11 cellular contexts compared by ENCODE assay signal in the genomic region with DNA sequence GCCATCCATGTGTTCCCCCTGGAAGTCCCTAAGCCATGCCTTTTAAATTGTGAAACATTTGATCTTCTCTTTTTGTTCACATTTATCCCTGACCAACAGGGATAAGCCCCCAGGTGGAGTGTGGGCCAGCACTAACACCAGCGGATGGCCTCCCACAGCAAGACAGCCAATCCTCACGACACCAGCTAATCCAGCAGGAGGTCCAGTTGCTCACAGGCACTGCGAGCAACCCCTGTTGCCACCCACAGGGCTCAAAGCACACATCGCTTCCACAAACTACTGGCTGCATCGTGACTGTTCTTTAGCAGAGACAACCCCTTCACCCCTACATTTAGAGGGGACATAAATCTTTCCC. TPM values are rescaled to one million over a fixed set of nuclear protein-coding genes. Genes with fewer than 3 reads are reported as not detected.
DNase-seq lines count a peak whose midpoint lies in the region; ATAC-seq, FAIRE-seq and TF ChIP-seq lines count a peak whose summit lies in the region.
"Had no signal": no experiment of that assay in that cellular context is flagged by ENCODE, and none has a peak within 500 bp of the region (broad histone marks: within the 10 kb centered on the region; RNA-seq: fewer than 3 reads in every experiment).

No MANE protein-coding gene starts in this region.

- H3K4me1 Mint-ChIP-seq in activated T-cell treated with anti-CD3 and anti-CD28 coated beads, Interleukin-2, amount 50 U/mL, for 24 hours (ENCODE audit: low read depth), result peaks cover 53% of the 10 kb centered on the region
- peaks cover 55 to 71% (median 59%) of the 10 kb centered on the region in 3 donors for H3K4me1 Mint-ChIP-seq in T-cell
- peaks cover 29% of the 10 kb centered on the region for H3K4me1 Mint-ChIP-seq in endothelial cell (ENCODE audit: unreplicated experiment)

- H3K36me3 ChIP-seq in small intestine (ENCODE audit: control insufficient read depth in 2 of 2, insufficient read depth in 2 of 2, low read length in 2 of 2), result peaks cover 8 to 29% of the 10 kb centered on the region in 2 donors

- CTCF ChIA-PET in T-cell (lab: Charles Lee), result interaction anchor here in 1 of 2 donors (1.0 to 1.9 kb wide), 5 partner anchors 49 to 438 kb away, joined by 3 to 12 read pairs (median 4); partner anchors contain the start of genes APOA5 and SIDT2

- peak overlapping the region; percentile 99 for H3K27ac Mint-ChIP-seq in activated T-cell treated with anti-CD3 and anti-CD28 coated beads, Interleukin-2, amount 50 U/mL, for 24 hours
- H3K27ac Mint-ChIP-seq in T-cell (peak overlapping the region; percentile 95 to 99), endothelial cell (ENCODE audit: unreplicated experiment) (no peak overlapping the region)

- H3K4me1 ChIP-seq in small intestine (ENCODE audit: control insufficient read depth in 2 of 2, insufficient read depth in 1 of 2, low read depth in 1 of 2, low read length in 1 of 2), result peaks cover 6 to 9% of the 10 kb centered on the region in 2 donors

- WGBS in small intestine, 3 donors, result 82 to 85% (median 83%) methylated on average over 5 of the region's 5 CpGs

- no peak for DNase-seq in activated T-cell treated with anti-CD3 and anti-CD28 coated beads, Interleukin-2, amount 50 U/mL, for 24 hours
- DNase-seq in activated T-cell treated with anti-CD3 and anti-CD28 coated beads for 4 hours (no peak), T-cell (no peak), endothelial cell (ENCODE audit: low spot score) (no peak), substantia nigra (lab: John Stamatoyannopoulos, UW) (no peak), small intestine (no peak), NCI-H1092 (lab: John Stamatoyannopoulos, UW) (no peak)
- DNase-seq in stimulated activated naive CD8-positive, alpha-beta T cell treated with anti-CD3 and anti-CD28 coated beads, Interleukin-15, Interleukin-2, amounts not matched to agents 100 U/mL and 50 U/mL, for 24 hours, result no peak
- DNase-seq: activated gamma-delta T cell, NCI-H1694 treated with DMSO at 0.1 percent for 48 hours, T-helper 9 cell had no signal

- FAIRE-seq in small intestine (lab: Jason Lieb, UNC), result no peak

- peaks cover 75% of the 10 kb centered on the region for H3K36me3 Mint-ChIP-seq in activated T-cell treated with anti-CD3 and anti-CD28 coated beads, Interleukin-2, amount 50 U/mL, for 24 hours (ENCODE audit: low read depth)
- H3K36me3 Mint-ChIP-seq in T-cell (peaks cover 34% of the 10 kb centered on the region), endothelial cell (ENCODE audit: low read depth, unreplicated experiment) (peaks cover 8% of the 10 kb centered on the region)

- H3K27me3 Mint-ChIP-seq in activated T-cell treated with anti-CD3 and anti-CD28 coated beads, Interleukin-2, amount 50 U/mL, for 24 hours, result no peaks in the 10 kb centered on the region
- no peaks in the 10 kb centered on the region for H3K27me3 Mint-ChIP-seq in T-cell
- H3K27me3 Mint-ChIP-seq in endothelial cell (ENCODE audit: unreplicated experiment), result peaks cover 14% of the 10 kb centered on the region

- no peaks in the 10 kb centered on the region for H3K9me3 Mint-ChIP-seq in activated T-cell treated with anti-CD3 and anti-CD28 coated beads, Interleukin-2, amount 50 U/mL, for 24 hours
- H3K9me3 Mint-ChIP-seq in T-cell (no peaks in the 10 kb centered on the region), endothelial cell (ENCODE audit: unreplicated experiment) (no peaks in the 10 kb centered on the region)

- ATAC-seq in T-cell (replicated peaks in 1 of 4), result no peak
- peak; percentile 1 for ATAC-seq in stimulated activated naive CD8-positive, alpha-beta T cell treated with anti-CD3 and anti-CD28 coated beads, Interleukin-15, Interleukin-2, amounts not matched to agents 100 U/mL and 50 U/mL, for 24 hours

- POLR2A ChIA-PET in T-cell (lab: Charles Lee), result no interaction called here

- no peak for TF ChIP-seq CTCF in endothelial cell (IDR thresholded peaks at IDR 0.05; ENCODE audit: unreplicated experiment)

- no peaks in the 10 kb centered on the region for H3K9me3 ChIP-seq in small intestine (ENCODE audit: control insufficient read depth, low read depth)

- H3K4me3 Mint-ChIP-seq in activated T-cell treated with anti-CD3 and anti-CD28 coated beads, Interleukin-2, amount 50 U/mL, for 24 hours, result peak overlapping the region; percentile 93
- H3K4me3 Mint-ChIP-seq in T-cell (peak overlapping the region; percentile 89 to 98 (median 96)), endothelial cell (ENCODE audit: unreplicated experiment) (peak overlapping the region; percentile 98)

- H3K27ac ChIP-seq in substantia nigra (ENCODE audit: low read depth, low read length, poor library complexity, severe bottlenecking) (no peak overlapping the region), small intestine (ENCODE audit: low read depth in 1 of 2, low read length in 1 of 2) (no peak overlapping the region)

- no peaks in the 10 kb centered on the region for H3K27me3 ChIP-seq in small intestine (ENCODE audit: control insufficient read depth in 2 of 2, insufficient read depth in 2 of 2, low read length in 2 of 2)

- H3K4me3 ChIP-seq in small intestine (ENCODE audit: low read depth in 1 of 2, low read length in 2 of 2), result peak overlapping the region in 1 of 2 donors; percentile 78

RNA-seq across cellular contexts. Expression of gene PCSK7, which starts 2.0 kb away (rescaled TPM):
- total RNA-seq in T-cell (100 to 1,000 TPM; 300 to 368 (median 336) TPM), endothelial cell (ENCODE audit: unreplicated experiment) (93.6 TPM)
- polyA plus RNA-seq in small intestine, result 10 to 100 TPM; 42.0 to 60.8 (median 42.7) TPM

RNA-seq across cellular contexts. Expression of gene RNF214, which starts 2.6 kb away (rescaled TPM):
- total RNA-seq in T-cell, result 10 to 100 TPM; 21.6 to 31.7 (median 30.5) TPM
- 37.1 TPM for total RNA-seq in endothelial cell (ENCODE audit: unreplicated experiment)
- 10 to 100 TPM in 1 of 3 donors, 1 to 10 TPM in 2; 6.9 to 10.8 (median 7.0) TPM for polyA plus RNA-seq in small intestine

RNA-seq across cellular contexts. Expression of gene TAGLN, which starts 30.7 kb away (rescaled TPM):
- 10 to 100 TPM in 4 of 5 donors, 1 to 10 TPM in 1; 8.5 to 19.7 (median 13.4) TPM for total RNA-seq in T-cell
- 25.4 TPM for total RNA-seq in endothelial cell (ENCODE audit: unreplicated experiment)
- 100 to 1,000 TPM in 2 of 3 donors, 10 to 100 TPM in 1; 57.9 to 611 (median 173) TPM for polyA plus RNA-seq in small intestine

RNA-seq across cellular contexts. Expression of gene SIDT2, which starts 51.4 kb away (rescaled TPM):
- total RNA-seq in T-cell, result 100 to 1,000 TPM in 2 of 5 donors, 10 to 100 TPM in 3; 46.3 to 110 (median 59.5) TPM
- 41.3 TPM for total RNA-seq in endothelial cell (ENCODE audit: unreplicated experiment)
- polyA plus RNA-seq in small intestine, result 10 to 100 TPM; 27.6 to 62.6 (median 48.9) TPM
